35 cellular contexts compared by ENCODE assay signal in the genomic region with DNA sequence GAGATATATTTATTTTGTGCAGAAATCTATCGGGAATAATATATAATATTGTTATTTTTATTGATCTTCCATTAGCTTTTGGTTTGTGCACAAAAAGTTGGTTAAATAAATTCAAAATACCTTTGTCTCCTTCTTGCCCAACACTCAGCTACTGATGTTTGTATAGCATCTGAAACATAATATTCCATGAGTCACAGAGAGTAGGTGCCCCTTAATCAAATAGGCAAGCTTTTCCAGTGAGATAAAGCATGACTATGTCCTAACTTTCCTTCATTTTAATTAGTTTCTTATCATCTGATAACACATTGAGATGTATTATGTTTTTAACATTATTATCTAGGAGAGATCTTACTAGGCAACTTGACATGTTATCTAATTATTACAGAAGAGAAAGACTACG.
"Had no signal": no experiment of that assay in that cellular context is flagged by ENCODE, and none has a peak within 500 bp of the region (broad histone marks: within the 10 kb centered on the region; RNA-seq: fewer than 3 reads in every experiment).

No MANE protein-coding gene starts in this region.

- ATAC-seq: activated CD8-positive, alpha-beta T cell treated with anti-CD3 and anti-CD28 coated beads for 36 hours; activated naive CD4-positive, alpha-beta T cell treated with anti-CD3 and anti-CD28 coated beads, Interleukin-2, amount 50 U/mL, for 72 hours; activated T-cell treated with anti-CD3 and anti-CD28 coated beads, Interleukin-2, amount 50 U/mL, for 4 hours; activated T-cell treated with anti-CD3 and anti-CD28 coated beads, Interleukin-2, amount 50 U/mL, for 72 hours; activated T-helper 17 cell treated with anti-CD3 and anti-CD28 coated beads, Interleukin-2, amount 50 U/mL, for 72 hours had no signal

- H3K36me3 Mint-ChIP-seq: activated naive CD8-positive, alpha-beta T cell treated with anti-CD3 and anti-CD28 coated beads for 36 hours had no signal

- H3K27ac Mint-ChIP-seq: activated B cell treated with CpG ODN at 0.5 μM for 24 hours; activated CD4-positive, alpha-beta memory T cell treated with anti-CD3 and anti-CD28 coated beads for 36 hours; activated CD4-positive, alpha-beta T cell treated with anti-CD3 and anti-CD28 coated beads, Interleukin-2, amount 10 ng/mL, durations not matched to agents 24 days and 14 days; activated CD8-positive, alpha-beta T cell treated with anti-CD3 and anti-CD28 coated beads for 36 hours; activated naive CD4-positive, alpha-beta T cell treated with anti-CD3 and anti-CD28 coated beads for 36 hours; activated naive CD4-positive, alpha-beta T cell treated with anti-CD3 and anti-CD28 coated beads, Interleukin-2, amount 50 U/mL, for 72 hours; activated naive CD8-positive, alpha-beta T cell treated with anti-CD3 and anti-CD28 coated beads for 36 hours; activated T-cell treated with anti-CD3 and anti-CD28 coated beads, Interleukin-2, amount 50 U/mL, for 72 hours; activated T-helper 1 cell treated with anti-CD3 and anti-CD28 coated beads, Interleukin-12 subunit alpha, Interleukin-12 subunit beta, Interleukin-2, Interleukin-4 antibody, amounts not matched to agents 30 ng/mL and 10 ng/mL and 1 ng/mL, durations not matched to agents 14 hours and 24 hours and 36 hours; activated T-helper 17 cell treated with anti-CD3 and anti-CD28 coated beads, Interleukin-2, amount 50 U/mL, for 72 hours; brain; T-helper 1 cell treated with Interleukin-12 subunit alpha and Interleukin-12 subunit beta and Interleukin-4 antibody, amounts not matched to agents 30 μg/mL and 1 μg/mL, for 36 hours; T-helper 2 cell treated with Interferon-gamma antibody and Interleukin-4, amounts not matched to agents 5 μg/mL and 100 μg/mL, for 36 hours had no signal

- H3K4me3 Mint-ChIP-seq: activated B cell treated with CpG ODN at 0.5 μM for 24 hours; activated CD4-positive, alpha-beta memory T cell treated with anti-CD3 and anti-CD28 coated beads for 36 hours; activated CD4-positive, alpha-beta T cell treated with anti-CD3 and anti-CD28 coated beads, Interleukin-2, amount 10 ng/mL, durations not matched to agents 24 days and 14 days; activated CD8-positive, alpha-beta T cell treated with anti-CD3 and anti-CD28 coated beads for 36 hours; activated naive CD4-positive, alpha-beta T cell treated with anti-CD3 and anti-CD28 coated beads for 36 hours; activated naive CD8-positive, alpha-beta T cell treated with anti-CD3 and anti-CD28 coated beads for 36 hours; activated T-cell treated with anti-CD3 and anti-CD28 coated beads, Interleukin-2, amount 50 U/mL, for 4 hours; activated T-cell treated with anti-CD3 and anti-CD28 coated beads, Interleukin-2, amount 50 U/mL, for 72 hours; activated T-helper 1 cell treated with anti-CD3 and anti-CD28 coated beads, Interleukin-12 subunit alpha, Interleukin-12 subunit beta, Interleukin-2, Interleukin-4 antibody, amounts not matched to agents 30 ng/mL and 10 ng/mL and 1 ng/mL, durations not matched to agents 14 hours and 24 hours and 36 hours; activated T-helper 17 cell treated with anti-CD3 and anti-CD28 coated beads, Interleukin-2, amount 50 U/mL, for 72 hours; brain; T-helper 1 cell treated with Interleukin-12 subunit alpha and Interleukin-12 subunit beta and Interleukin-4 antibody, amounts not matched to agents 30 μg/mL and 1 μg/mL, for 36 hours; T-helper 2 cell treated with Interferon-gamma antibody and Interleukin-4, amounts not matched to agents 5 μg/mL and 100 μg/mL, for 36 hours had no signal

- H3K36me3 ChIP-seq: adrenal gland, ascending aorta had no signal

- H3K4me1 Mint-ChIP-seq: activated B cell treated with CpG ODN at 0.5 μM for 24 hours; activated CD4-positive, alpha-beta T cell treated with anti-CD3 and anti-CD28 coated beads, Interleukin-2, amount 10 ng/mL, durations not matched to agents 24 days and 14 days; activated naive CD8-positive, alpha-beta T cell treated with anti-CD3 and anti-CD28 coated beads for 36 hours; activated T-helper 17 cell treated with anti-CD3 and anti-CD28 coated beads, Interleukin-2, amount 50 U/mL, for 72 hours; brain had no signal

- DNase-seq: activated B cell treated with CpG ODN at 0.5 μM for 24 hours; activated CD4-positive, alpha-beta memory T cell treated with anti-CD3 and anti-CD28 coated beads for 36 hours; activated CD4-positive, alpha-beta T cell treated with anti-CD3 and anti-CD28 coated beads for 4 hours; activated CD4-positive, alpha-beta T cell treated with anti-CD3 and anti-CD28 coated beads, Interleukin-2, amount 10 ng/mL, durations not matched to agents 24 days and 14 days; activated CD4-positive, alpha-beta T cell treated with anti-CD3 and anti-CD28 coated beads, Interleukin-2, amount 50 U/mL, for 1 hour; activated CD4-positive, alpha-beta T cell treated with anti-CD3 and anti-CD28 coated beads, Interleukin-2, amount 50 U/mL, for 4 hours; activated CD4-positive, CD25-positive, alpha-beta regulatory T cell treated with anti-CD3 and anti-CD28 coated beads, Interleukin-2, amount 50 U/mL, for 72 hours; activated CD8-positive, alpha-beta memory T cell treated with anti-CD3 and anti-CD28 coated beads, Interleukin-2, amount 50 U/mL, for 4 hours; activated CD8-positive, alpha-beta T cell treated with anti-CD3 and anti-CD28 coated beads for 36 hours; activated effector memory CD4-positive, alpha-beta T cell treated with anti-CD3 and anti-CD28 coated beads, Interleukin-2, amount 50 U/mL, for 16 hours; activated gamma-delta T cell treated with Interleukin-2 at 50 U/mL for 16 hours; activated naive CD4-positive, alpha-beta T cell; activated naive CD4-positive, alpha-beta T cell treated with anti-CD3 and anti-CD28 coated beads for 36 hours; activated naive CD4-positive, alpha-beta T cell treated with anti-CD3 and anti-CD28 coated beads, Interleukin-2, amount 50 U/mL, for 16 hours; activated naive CD8-positive, alpha-beta T cell treated with anti-CD3 and anti-CD28 coated beads for 36 hours; activated T-cell treated with anti-CD3 and anti-CD28 coated beads for 4 hours; activated T-cell treated with anti-CD3 and anti-CD28 coated beads, Interleukin-2, amount 50 U/mL, for 1 hour; activated T-cell treated with anti-CD3 and anti-CD28 coated beads, Interleukin-2, amount 50 U/mL, for 4 hours; activated T-cell treated with anti-CD3 and anti-CD28 coated beads, Interleukin-2, amount 50 U/mL, for 72 hours; adrenal gland; amygdala; anterior cingulate cortex; central memory CD4-positive, alpha-beta T cell; T-helper 2 cell; T-helper 9 cell had no signal

- H3K27me3 ChIP-seq: adrenal gland, ascending aorta had no signal

- H3K4me3 ChIP-seq: adrenal gland, ascending aorta had no signal

- H3K27ac ChIP-seq: adrenal gland, ascending aorta, VCaP had no signal

- FAIRE-seq: colon, TTC549 had no signal

- H3K4me1 ChIP-seq: adrenal gland, ascending aorta had no signal
